ENCODE assay signal across 14 cellular contexts in genomic region chr11:126702165-126702738, GRCh38.
DNase-seq lines count a peak whose midpoint lies in the region; ATAC-seq and TF ChIP-seq lines count a peak whose summit lies in the region.
"Had no signal": no experiment of that assay in that cellular context is flagged by ENCODE, and none has a peak within 500 bp of the region (broad histone marks: within the 10 kb centered on the region; RNA-seq: fewer than 3 reads in every experiment).

No MANE protein-coding gene starts in this region.

- no peak for ATAC-seq in GM21367 (IDR thresholded peaks at IDR 0.05; ENCODE audit: unreplicated experiment)
- ATAC-seq: K562 had no signal

- H3K4me3 Mint-ChIP-seq in brain (no peak overlapping the region), nephron (no peak overlapping the region)
- H3K4me3 Mint-ChIP-seq: CD8-positive, alpha-beta memory T cell had no signal

- H3K27me3 Mint-ChIP-seq in brain (no peaks in the 10 kb centered on the region), nephron (ENCODE audit: low read depth) (peaks cover 17% of the 10 kb centered on the region)

- H3K27ac ChIP-seq in temporal lobe (ENCODE audit: low read depth, low read length): peak overlapping the region; percentile 64

- TF ChIP-seq CTCF in brain (conservative IDR thresholded peaks at IDR 0.05) (no peak), nephron (IDR thresholded peaks at IDR 0.05; ENCODE audit: unreplicated experiment in 3 of 3) (no peak)

- peaks cover 78% of the 10 kb centered on the region for H3K4me1 Mint-ChIP-seq in brain
- peaks cover 41% of the 10 kb centered on the region for H3K4me1 Mint-ChIP-seq in nephron
- H3K4me1 Mint-ChIP-seq: CD8-positive, alpha-beta memory T cell had no signal

- DNase-seq in NCI-H69 (lab: John Stamatoyannopoulos, UW) (peak; percentile 37), cerebellar cortex (ENCODE audit: low spot score) (no peak), HPDE6-E6E7 (ENCODE audit: extremely low spot score) (no peak)
- DNase-seq: ACHN; CD8-positive, alpha-beta memory T cell; NCI-H1105 treated with DMSO at 0.1 percent for 48 hours; NCI-H1694; NCI-H2081 treated with DMSO at 0.1 percent for 48 hours; NCI-H524 had no signal

- H3K9me3 Mint-ChIP-seq in brain (no peaks in the 10 kb centered on the region), nephron (no peaks in the 10 kb centered on the region)
- H3K9me3 Mint-ChIP-seq: CD8-positive, alpha-beta memory T cell had no signal

- peak overlapping the region; percentile 21 to 98 (median 63) for H3K27ac Mint-ChIP-seq in brain
- H3K27ac Mint-ChIP-seq in nephron: peak overlapping the region in 2 of 3 experiments; percentile 6 to 42
- H3K27ac Mint-ChIP-seq: CD8-positive, alpha-beta memory T cell had no signal

- peaks cover 4% of the 10 kb centered on the region for H3K36me3 Mint-ChIP-seq in brain
- H3K36me3 Mint-ChIP-seq in nephron (ENCODE audit: low read depth): no peaks in the 10 kb centered on the region
- H3K36me3 Mint-ChIP-seq: CD8-positive, alpha-beta memory T cell had no signal
